Comparison of ENCODE assay signal across 18 cellular contexts in the genomic region with DNA sequence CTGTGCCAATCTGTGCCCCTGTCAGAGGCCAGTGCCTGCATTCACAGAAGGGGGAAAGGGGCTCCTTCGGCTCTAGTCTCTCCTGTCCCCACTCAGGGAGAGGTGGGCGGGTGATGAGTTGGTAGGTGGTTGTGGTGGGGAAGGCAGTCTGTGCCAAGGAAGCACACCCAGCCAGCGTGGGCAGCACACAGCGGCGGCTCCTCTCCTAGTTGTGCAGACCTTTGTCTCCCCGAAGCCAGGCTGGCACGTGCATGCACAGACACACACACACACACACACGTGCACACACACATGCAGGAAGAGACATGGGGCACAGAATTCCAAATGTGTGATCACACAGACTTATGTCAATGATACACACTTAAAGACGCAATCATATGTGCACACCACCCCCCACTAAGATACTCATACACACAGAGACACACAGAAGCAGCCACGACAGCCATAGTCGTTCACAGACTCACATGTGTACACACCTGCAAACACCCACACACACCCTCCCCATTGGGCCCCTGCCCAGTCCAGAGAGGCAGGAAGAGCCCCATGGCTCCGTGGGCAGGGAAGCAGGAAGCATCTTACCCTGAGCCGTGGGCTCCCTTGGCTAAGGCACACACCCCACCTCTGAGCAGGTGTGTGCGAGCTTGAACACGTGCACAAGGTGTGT.
DNase-seq lines count a peak whose midpoint lies in the region; ATAC-seq and TF ChIP-seq lines count a peak whose summit lies in the region.
"Had no signal": no experiment of that assay in that cellular context is flagged by ENCODE, and none has a peak within 500 bp of the region (broad histone marks: within the 10 kb centered on the region; RNA-seq: fewer than 3 reads in every experiment).

No MANE protein-coding gene starts in this region.

- no peak for TF ChIP-seq CTCF in Loucy (conservative IDR thresholded peaks at IDR 0.05; ENCODE audit: low read length)

- intact Hi-C loops in posterior cingulate gyrus (cut with DNase I), result no loop called here

- peaks cover 11% of the 10 kb centered on the region for H4K20me1 ChIP-seq in Loucy (ENCODE audit: insufficient read depth, low read length, poor library complexity, severe bottlenecking)

- H3K79me2 ChIP-seq in Loucy (ENCODE audit: insufficient read depth, low read length), result peaks cover 9% of the 10 kb centered on the region; the same call in 1 of the 2 replicates

- no peaks in the 10 kb centered on the region for H3K27me3 ChIP-seq in Loucy (ENCODE audit: insufficient read depth, low read length, poor library complexity, severe bottlenecking)
- H3K27me3 ChIP-seq: right lobe of liver had no signal

- no peaks in the 10 kb centered on the region for H3F3A ChIP-seq in Loucy (ENCODE audit: low read depth)

- peaks cover 47% of the 10 kb centered on the region for H3K4me1 ChIP-seq in Loucy (ENCODE audit: insufficient read depth, low read length, poor library complexity, severe bottlenecking)
- H3K4me1 ChIP-seq: right lobe of liver had no signal

- H3K4me3 ChIP-seq in Loucy (ENCODE audit: low read length, poor library complexity, severe bottlenecking), result no peak overlapping the region
- H3K4me3 ChIP-seq: right lobe of liver had no signal

- peaks cover 11% of the 10 kb centered on the region; the same call in 1 of the 2 replicates for H3K36me3 ChIP-seq in Loucy (ENCODE audit: insufficient read depth, low read length)
- H3K36me3 ChIP-seq: right lobe of liver had no signal

- H3K9ac ChIP-seq in Loucy (ENCODE audit: low read depth, low read length, poor library complexity, severe bottlenecking), result peak overlapping the region; percentile 51
- H3K9ac ChIP-seq: KMS-11 had no signal

- peak overlapping the region; percentile 84 for H3K27ac ChIP-seq in cingulate gyrus (ENCODE audit: low read depth, low read length)
- H3K27ac ChIP-seq: foreskin keratinocyte, KMS-11, right lobe of liver had no signal

- no peaks in the 10 kb centered on the region for H3K9me2 ChIP-seq in Loucy (replicated peaks; ENCODE audit: low read depth, low read length)

- ATAC-seq in HG03432 (IDR thresholded peaks at IDR 0.05; ENCODE audit: unreplicated experiment), result no peak
- ATAC-seq: activated naive CD8-positive, alpha-beta T cell treated with anti-CD3 and anti-CD28 coated beads, Interleukin-2, amount 50 U/mL, for 24 hours; foreskin keratinocyte had no signal

- H3K9me3 ChIP-seq in Loucy (ENCODE audit: insufficient read depth, low read depth, low read length), result no peaks in the 10 kb centered on the region
- H3K9me3 ChIP-seq: right lobe of liver had no signal

- H2AFZ ChIP-seq in Loucy (ENCODE audit: low read length), result no peak overlapping the region

- peak; percentile 29 for DNase-seq in DMS153 treated with DMSO at 0.1 percent for 48 hours (lab: John Stamatoyannopoulos, UW; ENCODE audit: unreplicated experiment)
- DNase-seq in posterior cingulate gyrus, result peak in 7 of 10 donors; percentile 32 to 92 (median 53)
- DNase-seq in dedifferentiated amniotic fluid mesenchymal stem cell (ENCODE audit: extremely low spot score), result no peak
- DNase-seq in stimulated activated CD4-positive, alpha-beta T cell treated with anti-CD3 and anti-CD28 coated beads, Interleukin-4, amount 100 ng/mL, for 1 hour, result no peak
- DNase-seq: activated CD4-positive, alpha-beta T cell treated with anti-CD3 and anti-CD28 coated beads, Interleukin-2, amount 10 ng/mL, durations not matched to agents 7 days and 5 days; activated naive CD8-positive, alpha-beta T cell treated with anti-CD3 and anti-CD28 coated beads, Interleukin-2, amount 50 U/mL, for 24 hours; activated T-cell treated with anti-CD3 and anti-CD28 coated beads, Interleukin-2, amount 50 U/mL, for 4 hours; effector memory CD8-positive, alpha-beta T cell; foreskin keratinocyte; HCEC 1CT; NCI-H2171 treated with DMSO at 0.1 percent for 48 hours; NCI-H524; right lobe of liver; stimulated activated CD4-positive, alpha-beta T cell treated with anti-CD3 and anti-CD28 coated beads, Interleukin-4, amount 100 ng/mL, for 24 hours had no signal

- peak overlapping the region; percentile 73 for H3K4me2 ChIP-seq in Loucy (ENCODE audit: low read depth, low read length, poor library complexity, severe bottlenecking)
- H3K4me2 ChIP-seq: KMS-11 had no signal

Comparison
In these comparisons a context has a peak if more than half of its experiments do, and no peak if none do; other contexts are left out.
1. DNase-seq: peak in DMS153 treated with DMSO at 0.1 percent for 48 hours (single experiment) and posterior cingulate gyrus (7 of 10); none in dedifferentiated amniotic fluid mesenchymal stem cell (single experiment) and stimulated activated CD4-positive, alpha-beta T cell treated with anti-CD3 and anti-CD28 coated beads, Interleukin-4, amount 100 ng/mL, for 1 hour (single experiment).